1 cellular context compared by ENCODE assay signal in the genomic region with DNA sequence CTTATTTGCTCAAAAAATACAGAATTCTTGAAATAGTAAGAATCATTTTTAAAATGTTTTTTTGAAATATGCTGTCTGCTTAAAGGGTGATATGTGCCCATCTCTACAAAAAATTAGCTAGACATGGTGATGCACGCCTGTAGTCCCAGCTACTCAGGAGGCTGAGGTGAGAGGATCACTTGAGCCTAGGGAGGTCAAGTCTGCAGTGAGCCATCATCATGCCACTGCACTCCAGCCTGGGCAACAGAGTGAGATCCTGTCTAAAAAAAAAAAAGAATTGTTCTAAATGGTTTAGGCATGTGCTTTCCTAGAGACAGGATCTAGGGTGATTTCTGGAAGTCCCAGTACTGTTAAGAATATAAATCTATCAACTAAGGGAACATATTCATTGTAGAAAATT.
TF ChIP-seq lines count a peak whose summit lies in the region.

No MANE protein-coding gene starts in this region.

TF ChIP-seq in GM23338, 12 proteins besides CTCF, POLR2A, EP300 and RAD21 (continued from another document):
- TF ChIP-seq, protein P1, sequence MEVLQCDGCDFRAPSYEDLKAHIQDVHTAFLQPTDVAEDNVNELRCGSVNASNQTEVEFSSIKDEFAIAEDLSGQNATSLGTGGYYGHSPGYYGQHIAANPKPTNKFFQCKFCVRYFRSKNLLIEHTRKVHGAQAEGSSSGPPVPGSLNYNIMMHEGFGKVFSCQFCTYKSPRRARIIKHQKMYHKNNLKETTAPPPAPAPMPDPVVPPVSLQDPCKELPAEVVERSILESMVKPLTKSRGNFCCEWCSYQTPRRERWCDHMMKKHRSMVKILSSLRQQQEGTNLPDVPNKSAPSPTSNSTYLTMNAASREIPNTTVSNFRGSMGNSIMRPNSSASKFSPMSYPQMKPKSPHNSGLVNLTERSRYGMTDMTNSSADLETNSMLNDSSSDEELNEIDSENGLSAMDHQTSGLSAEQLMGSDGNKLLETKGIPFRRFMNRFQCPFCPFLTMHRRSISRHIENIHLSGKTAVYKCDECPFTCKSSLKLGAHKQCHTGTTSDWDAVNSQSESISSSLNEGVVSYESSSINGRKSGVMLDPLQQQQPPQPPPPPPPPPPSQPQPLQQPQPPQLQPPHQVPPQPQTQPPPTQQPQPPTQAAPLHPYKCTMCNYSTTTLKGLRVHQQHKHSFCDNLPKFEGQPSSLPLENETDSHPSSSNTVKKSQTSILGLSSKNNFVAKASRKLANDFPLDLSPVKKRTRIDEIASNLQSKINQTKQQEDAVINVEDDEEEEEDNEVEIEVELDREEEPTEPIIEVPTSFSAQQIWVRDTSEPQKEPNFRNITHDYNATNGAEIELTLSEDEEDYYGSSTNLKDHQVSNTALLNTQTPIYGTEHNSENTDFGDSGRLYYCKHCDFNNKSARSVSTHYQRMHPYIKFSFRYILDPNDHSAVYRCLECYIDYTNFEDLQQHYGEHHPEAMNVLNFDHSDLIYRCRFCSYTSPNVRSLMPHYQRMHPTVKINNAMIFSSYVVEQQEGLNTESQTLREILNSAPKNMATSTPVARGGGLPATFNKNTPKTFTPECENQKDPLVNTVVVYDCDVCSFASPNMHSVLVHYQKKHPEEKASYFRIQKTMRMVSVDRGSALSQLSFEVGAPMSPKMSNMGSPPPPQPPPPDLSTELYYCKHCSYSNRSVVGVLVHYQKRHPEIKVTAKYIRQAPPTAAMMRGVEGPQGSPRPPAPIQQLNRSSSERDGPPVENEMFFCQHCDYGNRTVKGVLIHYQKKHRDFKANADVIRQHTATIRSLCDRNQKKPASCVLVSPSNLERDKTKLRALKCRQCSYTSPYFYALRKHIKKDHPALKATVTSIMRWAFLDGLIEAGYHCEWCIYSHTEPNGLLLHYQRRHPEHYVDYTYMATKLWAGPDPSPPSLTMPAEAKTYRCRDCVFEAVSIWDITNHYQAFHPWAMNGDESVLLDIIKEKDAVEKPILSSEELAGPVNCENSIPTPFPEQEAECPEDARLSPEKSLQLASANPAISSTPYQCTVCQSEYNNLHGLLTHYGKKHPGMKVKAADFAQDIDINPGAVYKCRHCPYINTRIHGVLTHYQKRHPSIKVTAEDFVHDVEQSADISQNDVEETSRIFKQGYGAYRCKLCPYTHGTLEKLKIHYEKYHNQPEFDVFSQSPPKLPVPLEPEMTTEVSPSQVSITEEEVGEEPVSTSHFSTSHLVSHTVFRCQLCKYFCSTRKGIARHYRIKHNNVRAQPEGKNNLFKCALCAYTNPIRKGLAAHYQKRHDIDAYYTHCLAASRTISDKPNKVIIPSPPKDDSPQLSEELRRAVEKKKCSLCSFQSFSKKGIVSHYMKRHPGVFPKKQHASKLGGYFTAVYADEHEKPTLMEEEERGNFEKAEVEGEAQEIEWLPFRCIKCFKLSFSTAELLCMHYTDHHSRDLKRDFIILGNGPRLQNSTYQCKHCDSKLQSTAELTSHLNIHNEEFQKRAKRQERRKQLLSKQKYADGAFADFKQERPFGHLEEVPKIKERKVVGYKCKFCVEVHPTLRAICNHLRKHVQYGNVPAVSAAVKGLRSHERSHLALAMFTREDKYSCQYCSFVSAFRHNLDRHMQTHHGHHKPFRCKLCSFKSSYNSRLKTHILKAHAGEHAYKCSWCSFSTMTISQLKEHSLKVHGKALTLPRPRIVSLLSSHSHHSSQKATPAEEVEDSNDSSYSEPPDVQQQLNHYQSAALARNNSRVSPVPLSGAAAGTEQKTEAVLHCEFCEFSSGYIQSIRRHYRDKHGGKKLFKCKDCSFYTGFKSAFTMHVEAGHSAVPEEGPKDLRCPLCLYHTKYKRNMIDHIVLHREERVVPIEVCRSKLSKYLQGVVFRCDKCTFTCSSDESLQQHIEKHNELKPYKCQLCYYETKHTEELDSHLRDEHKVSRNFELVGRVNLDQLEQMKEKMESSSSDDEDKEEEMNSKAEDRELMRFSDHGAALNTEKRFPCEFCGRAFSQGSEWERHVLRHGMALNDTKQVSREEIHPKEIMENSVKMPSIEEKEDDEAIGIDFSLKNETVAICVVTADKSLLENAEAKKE (CRISPR knock-in tag; IDR thresholded peaks at IDR 0.05) = no peak
- no peak for TF ChIP-seq ZNF114 (CRISPR knock-in tag; IDR thresholded peaks at IDR 0.05)
- TF ChIP-seq JUNB (IDR thresholded peaks at IDR 0.05; ENCODE audit: unreplicated experiment) = no peak
- TF ChIP-seq CREB1 (CRISPR knock-in tag; IDR thresholded peaks at IDR 0.05; ENCODE audit: low read depth) = no peak
